In genomic region chr12:127373572-127373971, GRCh38 we compare ENCODE assay signal across 35 cellular contexts.
"Had no signal": no experiment of that assay in that cellular context is flagged by ENCODE, and none has a peak within 500 bp of the region (broad histone marks: within the 10 kb centered on the region; RNA-seq: fewer than 3 reads in every experiment).

No MANE protein-coding gene starts in this region.

- H3K27ac Mint-ChIP-seq: activated naive CD4-positive, alpha-beta T cell treated with anti-CD3 and anti-CD28 coated beads for 36 hours; activated naive CD4-positive, alpha-beta T cell treated with anti-CD3 and anti-CD28 coated beads, Interleukin-2, amount 10 ng/mL, durations not matched to agents 7 days and 5 days; activated naive CD4-positive, alpha-beta T cell treated with anti-CD3 and anti-CD28 coated beads, Interleukin-2, amount 50 U/mL, for 24 hours; activated naive CD4-positive, alpha-beta T cell treated with anti-CD3 and anti-CD28 coated beads, Interleukin-2, amount 50 U/mL, for 72 hours; activated naive CD8-positive, alpha-beta T cell; activated naive CD8-positive, alpha-beta T cell treated with anti-CD3 and anti-CD28 coated beads for 36 hours; activated naive CD8-positive, alpha-beta T cell treated with anti-CD3 and anti-CD28 coated beads, Interleukin-2, amount 10 ng/mL, durations not matched to agents 7 days and 5 days; activated naive CD8-positive, alpha-beta T cell treated with anti-CD3 and anti-CD28 coated beads, Interleukin-2, amount 50 U/mL, for 24 hours; activated T-cell treated with anti-CD3 and anti-CD28 coated beads, Interleukin-2, amount 50 U/mL, for 24 hours; activated T-cell treated with anti-CD3 and anti-CD28 coated beads, Interleukin-2, amount 50 U/mL, for 72 hours; activated T-helper 1 cell treated with anti-CD3 and anti-CD28 coated beads, Interleukin-12 subunit alpha, Interleukin-12 subunit beta, Interleukin-2, Interleukin-4 antibody, amounts not matched to agents 30 ng/mL and 10 ng/mL and 1 ng/mL, durations not matched to agents 14 hours and 24 hours and 36 hours; activated T-helper 17 cell treated with anti-CD3 and anti-CD28 coated beads, Interleukin-2, amount 50 U/mL, for 72 hours; activated T-helper 2 cell treated with anti-CD3 and anti-CD28 coated beads, Interferon-gamma antibody, Interleukin-2, Interleukin-4, amounts not matched to agents 10 μg/mL and 5 μg/mL and 100 μg/mL, durations not matched to agents 14 hours and 24 hours and 36 hours; brain had no signal

- H3K4me3 ChIP-seq: adrenal gland, ascending aorta, body of pancreas, breast epithelium, cardiac muscle cell had no signal

- H3K4me1 ChIP-seq: adrenal gland, ascending aorta, body of pancreas, breast epithelium had no signal

- H3K4me3 Mint-ChIP-seq: activated naive CD4-positive, alpha-beta T cell treated with anti-CD3 and anti-CD28 coated beads for 36 hours; activated naive CD4-positive, alpha-beta T cell treated with anti-CD3 and anti-CD28 coated beads, Interleukin-2, amount 10 ng/mL, durations not matched to agents 7 days and 5 days; activated naive CD4-positive, alpha-beta T cell treated with anti-CD3 and anti-CD28 coated beads, Interleukin-2, amount 50 U/mL, for 24 hours; activated naive CD8-positive, alpha-beta T cell; activated naive CD8-positive, alpha-beta T cell treated with anti-CD3 and anti-CD28 coated beads for 36 hours; activated naive CD8-positive, alpha-beta T cell treated with anti-CD3 and anti-CD28 coated beads, Interleukin-2, amount 10 ng/mL, durations not matched to agents 7 days and 5 days; activated naive CD8-positive, alpha-beta T cell treated with anti-CD3 and anti-CD28 coated beads, Interleukin-2, amount 50 U/mL, for 24 hours; activated T-cell treated with anti-CD3 and anti-CD28 coated beads, Interleukin-2, amount 50 U/mL, for 24 hours; activated T-cell treated with anti-CD3 and anti-CD28 coated beads, Interleukin-2, amount 50 U/mL, for 4 hours; activated T-cell treated with anti-CD3 and anti-CD28 coated beads, Interleukin-2, amount 50 U/mL, for 72 hours; activated T-helper 1 cell treated with anti-CD3 and anti-CD28 coated beads, Interleukin-12 subunit alpha, Interleukin-12 subunit beta, Interleukin-2, Interleukin-4 antibody, amounts not matched to agents 30 ng/mL and 10 ng/mL and 1 ng/mL, durations not matched to agents 14 hours and 24 hours and 36 hours; activated T-helper 17 cell treated with anti-CD3 and anti-CD28 coated beads, Interleukin-2, amount 50 U/mL, for 72 hours; brain; central memory CD8-positive, alpha-beta T cell had no signal

- H3K36me3 Mint-ChIP-seq: activated naive CD4-positive, alpha-beta T cell treated with anti-CD3 and anti-CD28 coated beads, Interleukin-2, amount 10 ng/mL, durations not matched to agents 7 days and 5 days; activated naive CD4-positive, alpha-beta T cell treated with anti-CD3 and anti-CD28 coated beads, Interleukin-2, amount 50 U/mL, for 24 hours; activated naive CD8-positive, alpha-beta T cell; activated naive CD8-positive, alpha-beta T cell treated with anti-CD3 and anti-CD28 coated beads for 36 hours; activated naive CD8-positive, alpha-beta T cell treated with anti-CD3 and anti-CD28 coated beads, Interleukin-2, amount 10 ng/mL, durations not matched to agents 7 days and 5 days; brain had no signal

- DNase-seq: activated effector memory CD4-positive, alpha-beta T cell treated with anti-CD3 and anti-CD28 coated beads, Interleukin-2, amount 50 U/mL, for 16 hours; activated effector memory CD4-positive, alpha-beta T cell treated with Interleukin-2 at 50 U/mL for 16 hours; activated gamma-delta T cell; activated gamma-delta T cell treated with Interleukin-2 at 50 U/mL for 16 hours; activated naive CD4-positive, alpha-beta T cell; activated naive CD4-positive, alpha-beta T cell treated with anti-CD3 and anti-CD28 coated beads for 36 hours; activated naive CD4-positive, alpha-beta T cell treated with anti-CD3 and anti-CD28 coated beads, Interleukin-2, amount 10 ng/mL, durations not matched to agents 7 days and 5 days; activated naive CD4-positive, alpha-beta T cell treated with anti-CD3 and anti-CD28 coated beads, Interleukin-2, amount 50 U/mL, for 16 hours; activated naive CD4-positive, alpha-beta T cell treated with Interleukin-2 at 50 U/mL for 16 hours; activated naive CD8-positive, alpha-beta T cell treated with anti-CD3 and anti-CD28 coated beads for 36 hours; activated naive CD8-positive, alpha-beta T cell treated with anti-CD3 and anti-CD28 coated beads, Interleukin-2, amount 10 ng/mL, durations not matched to agents 7 days and 5 days; activated naive CD8-positive, alpha-beta T cell treated with anti-CD3 and anti-CD28 coated beads, Interleukin-2, amount 50 U/mL, for 24 hours; activated T-cell treated with anti-CD3 and anti-CD28 coated beads, Interleukin-2, amount 50 U/mL, for 1 hour; activated T-cell treated with anti-CD3 and anti-CD28 coated beads, Interleukin-2, amount 50 U/mL, for 24 hours; activated T-cell treated with anti-CD3 and anti-CD28 coated beads, Interleukin-2, amount 50 U/mL, for 4 hours; activated T-cell treated with anti-CD3 and anti-CD28 coated beads, Interleukin-2, amount 50 U/mL, for 48 hours; activated T-cell treated with anti-CD3 and anti-CD28 coated beads, Interleukin-2, amount 50 U/mL, for 72 hours; adrenal gland; amniotic stem cell; aorta; body of pancreas; brain microvascular endothelial cell; central memory CD4-positive, alpha-beta T cell; cerebellar nuclear complex had no signal

- H3K9me3 Mint-ChIP-seq: activated naive CD4-positive, alpha-beta T cell treated with anti-CD3 and anti-CD28 coated beads, Interleukin-2, amount 10 ng/mL, durations not matched to agents 7 days and 5 days; activated naive CD4-positive, alpha-beta T cell treated with anti-CD3 and anti-CD28 coated beads, Interleukin-2, amount 50 U/mL, for 24 hours; activated naive CD8-positive, alpha-beta T cell treated with anti-CD3 and anti-CD28 coated beads for 36 hours; activated naive CD8-positive, alpha-beta T cell treated with anti-CD3 and anti-CD28 coated beads, Interleukin-2, amount 10 ng/mL, durations not matched to agents 7 days and 5 days; activated naive CD8-positive, alpha-beta T cell treated with anti-CD3 and anti-CD28 coated beads, Interleukin-2, amount 50 U/mL, for 24 hours; activated T-helper 1 cell treated with anti-CD3 and anti-CD28 coated beads, Interleukin-12 subunit alpha, Interleukin-12 subunit beta, Interleukin-2, Interleukin-4 antibody, amounts not matched to agents 30 ng/mL and 10 ng/mL and 1 ng/mL, durations not matched to agents 14 hours and 24 hours and 36 hours; activated T-helper 17 cell treated with anti-CD3 and anti-CD28 coated beads, Interleukin-2, amount 50 U/mL, for 72 hours; activated T-helper 2 cell treated with anti-CD3 and anti-CD28 coated beads, Interferon-gamma antibody, Interleukin-2, Interleukin-4, amounts not matched to agents 10 μg/mL and 5 μg/mL and 100 μg/mL, durations not matched to agents 14 hours and 24 hours and 36 hours had no signal

- H3K4me1 Mint-ChIP-seq: activated naive CD4-positive, alpha-beta T cell treated with anti-CD3 and anti-CD28 coated beads, Interleukin-2, amount 10 ng/mL, durations not matched to agents 7 days and 5 days; activated naive CD4-positive, alpha-beta T cell treated with anti-CD3 and anti-CD28 coated beads, Interleukin-2, amount 50 U/mL, for 24 hours; activated naive CD8-positive, alpha-beta T cell treated with anti-CD3 and anti-CD28 coated beads for 36 hours; activated naive CD8-positive, alpha-beta T cell treated with anti-CD3 and anti-CD28 coated beads, Interleukin-2, amount 10 ng/mL, durations not matched to agents 7 days and 5 days; activated naive CD8-positive, alpha-beta T cell treated with anti-CD3 and anti-CD28 coated beads, Interleukin-2, amount 50 U/mL, for 24 hours; activated T-helper 17 cell treated with anti-CD3 and anti-CD28 coated beads, Interleukin-2, amount 50 U/mL, for 72 hours; brain; central memory CD8-positive, alpha-beta T cell had no signal

- H3K27me3 ChIP-seq: ascending aorta, body of pancreas, brain microvascular endothelial cell, breast epithelium, cardiac muscle cell had no signal

- H3K36me3 ChIP-seq: adrenal gland, ascending aorta, brain microvascular endothelial cell, breast epithelium, cardiac muscle cell had no signal

- H3K27me3 Mint-ChIP-seq: activated naive CD4-positive, alpha-beta T cell treated with anti-CD3 and anti-CD28 coated beads, Interleukin-2, amount 10 ng/mL, durations not matched to agents 7 days and 5 days had no signal

- H3K9me3 ChIP-seq: adrenal gland, ascending aorta, body of pancreas had no signal

- H3K27ac ChIP-seq: adrenal gland, ascending aorta, body of pancreas, brain microvascular endothelial cell, breast epithelium, cardiac muscle cell had no signal
